ENCODE assay signal across 1 cellular context in genomic region chr9:128838338-128838737, GRCh38.
TF ChIP-seq lines count a peak whose summit lies in the region.

No MANE protein-coding gene starts in this region.

TF ChIP-seq in HepG2, 621 proteins besides CTCF, POLR2A, EP300 and RAD21 (continued from another document and continues in another):
- TF ChIP-seq ZNF335 (CRISPR knock-in tag; IDR thresholded peaks at IDR 0.05) (0 out of 2 replicates have a peak, but pooled peaks have one; percentile 18), ZNF557 (CRISPR knock-in tag; IDR thresholded peaks at IDR 0.05) (no peak), ZNF598 (CRISPR knock-in tag; IDR thresholded peaks at IDR 0.05; ENCODE audit: borderline replicate concordance) (no peak), ZNF614 (CRISPR knock-in tag; IDR thresholded peaks at IDR 0.05; ENCODE audit: borderline replicate concordance) (peak; percentile 56; the same call in 1 of the 2 replicates), FOXC1 (CRISPR knock-in tag; IDR thresholded peaks at IDR 0.05; ENCODE audit: borderline replicate concordance) (0 out of 2 replicates have a peak, but pooled peaks have one; percentile 30), HMG20B (CRISPR knock-in tag; conservative IDR thresholded peaks at IDR 0.05) (peak; percentile 76), PCBP2 (optimal IDR thresholded peaks at IDR 0.05; ENCODE audit: low read depth, low read length, poor library complexity, severe bottlenecking) (no peak), ZNF788 (CRISPR knock-in tag; IDR thresholded peaks at IDR 0.05; ENCODE audit: borderline replicate concordance) (peak; percentile 25; the same call in 1 of the 2 replicates), TOPORS (CRISPR knock-in tag; IDR thresholded peaks at IDR 0.05) (no peak), ZBTB7B (CRISPR knock-in tag; IDR thresholded peaks at IDR 0.05) (no peak), ZNF460 (CRISPR knock-in tag; IDR thresholded peaks at IDR 0.05; ENCODE audit: borderline replicate concordance) (no peak), DMAP1 (CRISPR knock-in tag; IDR thresholded peaks at IDR 0.05) (no peak), HOXA3 (CRISPR knock-in tag; IDR thresholded peaks at IDR 0.05) (peak; percentile 29; the same call in 1 of the 2 replicates), MTA1 (CRISPR knock-in tag; IDR thresholded peaks at IDR 0.05; ENCODE audit: borderline replicate concordance) (peak; percentile 62), RFXAP (CRISPR knock-in tag; IDR thresholded peaks at IDR 0.05; ENCODE audit: borderline replicate concordance) (peak; percentile 75; the same call in 1 of the 2 replicates), MLLT10 (CRISPR knock-in tag; IDR thresholded peaks at IDR 0.05) (no peak), ZNF280B (CRISPR knock-in tag; IDR thresholded peaks at IDR 0.05; ENCODE audit: borderline replicate concordance) (0 out of 2 replicates have a peak, but pooled peaks have one; percentile 35), ZFP36 (IDR thresholded peaks at IDR 0.05; ENCODE audit: borderline replicate concordance, low read depth, low read length, partially characterized antibody) (no peak), KLF16 (CRISPR knock-in tag; IDR thresholded peaks at IDR 0.05) (no peak; a peak in 1 of 4 replicates), DBP (CRISPR knock-in tag; IDR thresholded peaks at IDR 0.05; ENCODE audit: not compliant biosample characterization) (no peak), YEATS4 (CRISPR knock-in tag; IDR thresholded peaks at IDR 0.05; ENCODE audit: borderline replicate concordance) (peak; percentile 17; the same call in 1 of the 2 replicates), HNRNPL (IDR thresholded peaks at IDR 0.05; ENCODE audit: low read depth, low read length) (0 out of 2 replicates have a peak, but pooled peaks have one; percentile 9), MYNN (CRISPR knock-in tag; IDR thresholded peaks at IDR 0.05; ENCODE audit: low read depth) (no peak), MZF1 (CRISPR knock-in tag; IDR thresholded peaks at IDR 0.05; ENCODE audit: borderline replicate concordance) (no peak), ZBTB20 (CRISPR knock-in tag; IDR thresholded peaks at IDR 0.05; ENCODE audit: borderline replicate concordance, low read depth) (peak; percentile 98; the same call in 1 of the 2 replicates), NR2F1 (CRISPR knock-in tag; IDR thresholded peaks at IDR 0.05) (peak; percentile 52 to 77; a peak in 3 of 4 replicates), ZNF496 (CRISPR knock-in tag; IDR thresholded peaks at IDR 0.05; ENCODE audit: insufficient replicate concordance) (no peak), ZNF546 (CRISPR knock-in tag; conservative IDR thresholded peaks at IDR 0.05) (no peak), PREB (CRISPR knock-in tag; IDR thresholded peaks at IDR 0.05) (no peak), HNF4G (IDR thresholded peaks at IDR 0.05; ENCODE audit: borderline replicate concordance, low read depth, low read length) (peak; percentile 88), HNF4G (CRISPR knock-in tag; IDR thresholded peaks at IDR 0.05; ENCODE audit: borderline replicate concordance, low read depth) (peak; percentile 69; the same call in 1 of the 2 replicates), ZNF501 (CRISPR knock-in tag; IDR thresholded peaks at IDR 0.05) (0 out of 2 replicates have a peak, but pooled peaks have one; percentile 17), ZBTB37 (CRISPR knock-in tag; IDR thresholded peaks at IDR 0.05) (0 out of 2 replicates have a peak, but pooled peaks have one; percentile 57), ZNF17 (CRISPR knock-in tag; IDR thresholded peaks at IDR 0.05) (no peak), ZNF263 (CRISPR knock-in tag; IDR thresholded peaks at IDR 0.05) (no peak), ZNF672 (CRISPR knock-in tag; IDR thresholded peaks at IDR 0.05) (no peak), RBM39 (IDR thresholded peaks at IDR 0.05; ENCODE audit: low read depth, low read length, poor library complexity, severe bottlenecking) (no peak), ZNF468 (CRISPR knock-in tag; IDR thresholded peaks at IDR 0.05) (no peak), GABPA (IDR thresholded peaks at IDR 0.05; ENCODE audit: low read depth, low read length) (no peak), GABPA (CRISPR knock-in tag; IDR thresholded peaks at IDR 0.05; ENCODE audit: low read depth) (no peak), ZNF292 (CRISPR knock-in tag; IDR thresholded peaks at IDR 0.05; ENCODE audit: borderline replicate concordance, low read depth) (no peak), ZFX (CRISPR knock-in tag; IDR thresholded peaks at IDR 0.05; ENCODE audit: low read depth) (peak; percentile 88), MED1 (CRISPR knock-in tag; IDR thresholded peaks at IDR 0.05) (peak; percentile 62), SPEN (CRISPR knock-in tag; IDR thresholded peaks at IDR 0.05; ENCODE audit: low read depth) (peak; percentile 52; the same call in 1 of the 2 replicates), AGO2 (optimal IDR thresholded peaks at IDR 0.05; ENCODE audit: low read depth, low read length) (no peak), TEAD3 (CRISPR knock-in tag; optimal IDR thresholded peaks at IDR 0.05; ENCODE audit: borderline replicate concordance) (peak; percentile 93), ZNF331 (CRISPR knock-in tag; IDR thresholded peaks at IDR 0.05) (peak; percentile 74), NCOA1 (CRISPR knock-in tag; IDR thresholded peaks at IDR 0.05) (no peak), ZNF441 (CRISPR knock-in tag; IDR thresholded peaks at IDR 0.05; ENCODE audit: borderline replicate concordance) (0 out of 2 replicates have a peak, but pooled peaks have one; percentile 40), ZNF543 (CRISPR knock-in tag; IDR thresholded peaks at IDR 0.05) (peak; percentile 44; the same call in 1 of the 2 replicates), ZNF205 (CRISPR knock-in tag; IDR thresholded peaks at IDR 0.05) (no peak), TBX2 (CRISPR knock-in tag; IDR thresholded peaks at IDR 0.05; ENCODE audit: borderline replicate concordance) (peak; percentile 99)
- TF ChIP-seq, protein P1, sequence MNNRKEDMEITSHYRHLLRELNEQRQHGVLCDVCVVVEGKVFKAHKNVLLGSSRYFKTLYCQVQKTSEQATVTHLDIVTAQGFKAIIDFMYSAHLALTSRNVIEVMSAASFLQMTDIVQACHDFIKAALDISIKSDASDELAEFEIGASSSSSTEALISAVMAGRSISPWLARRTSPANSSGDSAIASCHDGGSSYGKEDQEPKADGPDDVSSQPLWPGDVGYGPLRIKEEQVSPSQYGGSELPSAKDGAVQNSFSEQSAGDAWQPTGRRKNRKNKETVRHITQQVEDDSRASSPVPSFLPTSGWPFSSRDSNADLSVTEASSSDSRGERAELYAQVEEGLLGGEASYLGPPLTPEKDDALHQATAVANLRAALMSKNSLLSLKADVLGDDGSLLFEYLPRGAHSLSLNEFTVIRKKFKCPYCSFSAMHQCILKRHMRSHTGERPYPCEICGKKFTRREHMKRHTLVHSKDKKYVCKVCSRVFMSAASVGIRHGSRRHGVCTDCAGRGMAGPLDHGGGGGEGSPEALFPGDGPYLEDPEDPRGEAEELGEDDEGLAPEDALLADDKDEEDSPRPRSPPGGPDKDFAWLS (CRISPR knock-in tag; IDR thresholded peaks at IDR 0.05; ENCODE audit: borderline replicate concordance), result 0 out of 2 replicates have a peak, but pooled peaks have one; percentile 56
- TF ChIP-seq, protein P2, sequence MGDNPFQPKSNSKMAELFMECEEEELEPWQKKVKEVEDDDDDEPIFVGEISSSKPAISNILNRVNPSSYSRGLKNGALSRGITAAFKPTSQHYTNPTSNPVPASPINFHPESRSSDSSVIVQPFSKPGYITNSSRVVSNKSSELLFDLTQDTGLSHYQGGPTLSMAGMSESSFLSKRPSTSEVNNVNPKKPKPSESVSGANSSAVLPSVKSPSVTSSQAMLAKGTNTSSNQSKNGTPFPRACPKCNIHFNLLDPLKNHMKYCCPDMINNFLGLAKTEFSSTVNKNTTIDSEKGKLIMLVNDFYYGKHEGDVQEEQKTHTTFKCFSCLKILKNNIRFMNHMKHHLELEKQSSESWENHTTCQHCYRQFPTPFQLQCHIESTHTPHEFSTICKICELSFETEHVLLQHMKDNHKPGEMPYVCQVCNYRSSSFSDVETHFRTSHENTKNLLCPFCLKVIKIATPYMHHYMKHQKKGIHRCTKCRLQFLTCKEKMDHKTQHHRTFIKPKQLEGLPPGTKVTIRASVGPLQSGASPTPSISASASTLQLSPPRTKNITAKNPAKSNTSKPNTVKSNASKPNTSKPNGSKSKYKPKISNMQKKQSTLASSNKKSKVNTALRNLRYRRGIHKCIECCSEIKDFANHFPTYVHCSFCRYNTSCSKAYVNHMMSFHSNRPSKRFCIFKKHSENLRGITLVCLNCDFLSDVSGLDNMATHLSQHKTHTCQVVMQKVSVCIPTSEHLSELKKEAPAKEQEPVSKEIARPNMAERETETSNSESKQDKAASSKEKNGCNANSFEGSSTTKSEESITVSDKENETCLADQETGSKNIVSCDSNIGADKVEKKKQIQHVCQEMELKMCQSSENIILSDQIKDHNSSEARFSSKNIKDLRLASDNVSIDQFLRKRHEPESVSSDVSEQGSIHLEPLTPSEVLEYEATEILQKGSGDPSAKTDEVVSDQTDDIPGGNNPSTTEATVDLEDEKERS (CRISPR knock-in tag; IDR thresholded peaks at IDR 0.05), result no peak
- TF ChIP-seq, protein P3, sequence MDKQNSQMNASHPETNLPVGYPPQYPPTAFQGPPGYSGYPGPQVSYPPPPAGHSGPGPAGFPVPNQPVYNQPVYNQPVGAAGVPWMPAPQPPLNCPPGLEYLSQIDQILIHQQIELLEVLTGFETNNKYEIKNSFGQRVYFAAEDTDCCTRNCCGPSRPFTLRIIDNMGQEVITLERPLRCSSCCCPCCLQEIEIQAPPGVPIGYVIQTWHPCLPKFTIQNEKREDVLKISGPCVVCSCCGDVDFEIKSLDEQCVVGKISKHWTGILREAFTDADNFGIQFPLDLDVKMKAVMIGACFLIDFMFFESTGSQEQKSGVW (CRISPR knock-in tag; IDR thresholded peaks at IDR 0.05; ENCODE audit: borderline replicate concordance), result no peak
- TF ChIP-seq, protein P4, sequence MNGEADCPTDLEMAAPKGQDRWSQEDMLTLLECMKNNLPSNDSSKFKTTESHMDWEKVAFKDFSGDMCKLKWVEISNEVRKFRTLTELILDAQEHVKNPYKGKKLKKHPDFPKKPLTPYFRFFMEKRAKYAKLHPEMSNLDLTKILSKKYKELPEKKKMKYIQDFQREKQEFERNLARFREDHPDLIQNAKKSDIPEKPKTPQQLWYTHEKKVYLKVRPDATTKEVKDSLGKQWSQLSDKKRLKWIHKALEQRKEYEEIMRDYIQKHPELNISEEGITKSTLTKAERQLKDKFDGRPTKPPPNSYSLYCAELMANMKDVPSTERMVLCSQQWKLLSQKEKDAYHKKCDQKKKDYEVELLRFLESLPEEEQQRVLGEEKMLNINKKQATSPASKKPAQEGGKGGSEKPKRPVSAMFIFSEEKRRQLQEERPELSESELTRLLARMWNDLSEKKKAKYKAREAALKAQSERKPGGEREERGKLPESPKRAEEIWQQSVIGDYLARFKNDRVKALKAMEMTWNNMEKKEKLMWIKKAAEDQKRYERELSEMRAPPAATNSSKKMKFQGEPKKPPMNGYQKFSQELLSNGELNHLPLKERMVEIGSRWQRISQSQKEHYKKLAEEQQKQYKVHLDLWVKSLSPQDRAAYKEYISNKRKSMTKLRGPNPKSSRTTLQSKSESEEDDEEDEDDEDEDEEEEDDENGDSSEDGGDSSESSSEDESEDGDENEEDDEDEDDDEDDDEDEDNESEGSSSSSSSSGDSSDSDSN (CRISPR knock-in tag; IDR thresholded peaks at IDR 0.05), result peak; percentile 46; the same call in 1 of the 2 replicates
- TF ChIP-seq, protein P5, sequence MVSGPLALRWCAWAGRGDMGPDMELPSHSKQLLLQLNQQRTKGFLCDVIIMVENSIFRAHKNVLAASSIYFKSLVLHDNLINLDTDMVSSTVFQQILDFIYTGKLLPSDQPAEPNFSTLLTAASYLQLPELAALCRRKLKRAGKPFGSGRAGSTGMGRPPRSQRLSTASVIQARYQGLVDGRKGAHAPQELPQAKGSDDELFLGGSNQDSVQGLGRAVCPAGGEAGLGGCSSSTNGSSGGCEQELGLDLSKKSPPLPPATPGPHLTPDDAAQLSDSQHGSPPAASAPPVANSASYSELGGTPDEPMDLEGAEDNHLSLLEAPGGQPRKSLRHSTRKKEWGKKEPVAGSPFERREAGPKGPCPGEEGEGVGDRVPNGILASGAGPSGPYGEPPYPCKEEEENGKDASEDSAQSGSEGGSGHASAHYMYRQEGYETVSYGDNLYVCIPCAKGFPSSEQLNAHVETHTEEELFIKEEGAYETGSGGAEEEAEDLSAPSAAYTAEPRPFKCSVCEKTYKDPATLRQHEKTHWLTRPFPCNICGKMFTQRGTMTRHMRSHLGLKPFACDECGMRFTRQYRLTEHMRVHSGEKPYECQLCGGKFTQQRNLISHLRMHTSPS (CRISPR knock-in tag; IDR thresholded peaks at IDR 0.05; ENCODE audit: low read depth), result peak; percentile 86; the same call in 1 of the 2 replicates
